ENCODE assay signal across 1 cellular context in genomic region chr3:196754215-196754937, GRCh38.
TF ChIP-seq lines count a peak whose summit lies in the region.

No MANE protein-coding gene starts in this region.

TF ChIP-seq in SK-N-SH treated with all-trans-retinoic acid at 6 μM for 48 hours, 23 proteins besides CTCF, POLR2A, EP300 and RAD21 (continued from another document):
- TF ChIP-seq TSHZ2 (CRISPR knock-in tag; IDR thresholded peaks at IDR 0.05) (no peak), RARB (CRISPR knock-in tag; IDR thresholded peaks at IDR 0.05) (no peak), ZNF565 (CRISPR knock-in tag; conservative IDR thresholded peaks at IDR 0.05; ENCODE audit: low read depth) (no peak), CSDC2 (CRISPR knock-in tag; IDR thresholded peaks at IDR 0.05) (no peak), POU6F1 (CRISPR knock-in tag; IDR thresholded peaks at IDR 0.05; ENCODE audit: borderline replicate concordance, low read depth) (no peak), ZFP3 (CRISPR knock-in tag; IDR thresholded peaks at IDR 0.05) (no peak), BACH2 (CRISPR knock-in tag; IDR thresholded peaks at IDR 0.05; ENCODE audit: borderline replicate concordance) (no peak), ARNTL (CRISPR knock-in tag; IDR thresholded peaks at IDR 0.05; ENCODE audit: borderline replicate concordance, low read depth) (no peak), ISL1 (CRISPR knock-in tag; IDR thresholded peaks at IDR 0.05) (no peak), GLIS3 (CRISPR knock-in tag; IDR thresholded peaks at IDR 0.05) (no peak)
